9 cellular contexts compared by ENCODE assay signal in genomic region chr2:166373951-166374350, GRCh38. TPM values are rescaled to one million over a fixed set of nuclear protein-coding genes. Genes with fewer than 3 reads are reported as not detected.
DNase-seq lines count a peak whose midpoint lies in the region; ATAC-seq and TF ChIP-seq lines count a peak whose summit lies in the region.
"Had no signal": no experiment of that assay in that cellular context is flagged by ENCODE, and none has a peak within 500 bp of the region (broad histone marks: within the 10 kb centered on the region; RNA-seq: fewer than 3 reads in every experiment).

No MANE protein-coding gene starts in this region.

- BruUV-seq in Calu3 (replicated peaks; lab: Mats Ljungman, UMichigan) (no TSS peak), IMR-90 (replicated peaks; lab: Mats Ljungman, UMichigan) (no TSS peak)

- H3K9me3 ChIP-seq in IMR-90 (ENCODE audit: control insufficient read depth, insufficient read depth, low read length) (no peaks in the 10 kb centered on the region), psoas muscle (no peaks in the 10 kb centered on the region), left ventricle myocardium inferior (replicated peaks) (no peaks in the 10 kb centered on the region)

- no peak for TF ChIP-seq RAD21 in IMR-90 (IDR thresholded peaks at IDR 0.05; ENCODE audit: low read length)

- no peak overlapping the region for H2AFZ ChIP-seq in IMR-90 (replicated peaks; ENCODE audit: low read length, poor library complexity)

- ATAC-seq in IMR-90 (ENCODE audit: low read depth) (no peak), HG02759 (IDR thresholded peaks at IDR 0.05; ENCODE audit: unreplicated experiment) (no peak), Right ventricle myocardium superior (ENCODE audit: poor library complexity) (no peak), psoas muscle (no peak)

- no peak for TF ChIP-seq POLR2A in IMR-90 (IDR thresholded peaks at IDR 0.05; ENCODE audit: low read depth, low read length)

- no peak overlapping the region for H2AK9ac ChIP-seq in IMR-90 (replicated peaks; ENCODE audit: low read depth, low read length, poor library complexity)

- no peaks in the 10 kb centered on the region for H3K27me3 Mint-ChIP-seq in Calu3 (ENCODE audit: unreplicated experiment)

- dilution Hi-C loops in IMR-90 (cut with HindIII; ENCODE audit: low sequenced_read_pairs, unreplicated experiment) = no loop called here

- H3K4me2 ChIP-seq in IMR-90 (ENCODE audit: low read depth, low read length) = peak overlapping the region; percentile 33; the same call in 1 of the 2 replicates

- intact Hi-C loops in Calu3 (cut with micrococcal nuclease; ENCODE audit: unreplicated experiment) (no loop called here), IMR-90 (cut with micrococcal nuclease) (loop anchor here (5.0 kb wide), 1 partner anchor 82 kb away; no protein-coding TSS in a partner anchor), Right ventricle myocardium superior (cut with DNase I) (no loop called here), psoas muscle (cut with DNase I) (no loop called here), left ventricle myocardium inferior (cut with micrococcal nuclease) (no loop called here)

- no peak overlapping the region for H3K4ac ChIP-seq in IMR-90 (ENCODE audit: low read depth, low read length)

- peak; percentile 6 for DNase-seq in Calu3
- DNase-seq in IMR-90 = peak; percentile 95
- DNase-seq in RWPE1 (ENCODE audit: low spot score) = peak; percentile 80
- DNase-seq in glomerular visceral epithelial cell (ENCODE audit: extremely low spot score) = peak; percentile 87
- no peak for DNase-seq in Right ventricle myocardium superior
- DNase-seq in psoas muscle = no peak
- no peak for DNase-seq in left ventricle myocardium inferior

- no peak overlapping the region for H3K56ac ChIP-seq in IMR-90 (ENCODE audit: extremely low read depth, insufficient read depth, low read length)

- H3K27ac ChIP-seq in IMR-90 (ENCODE audit: insufficient read depth, low read length) (no peak overlapping the region), RWPE1 (no peak overlapping the region), psoas muscle (no peak overlapping the region), left ventricle myocardium inferior (replicated peaks) (no peak overlapping the region)

- H3K27me3 ChIP-seq in IMR-90 (ENCODE audit: control insufficient read depth, insufficient read depth, low read length) (no peaks in the 10 kb centered on the region), psoas muscle (ENCODE audit: insufficient read depth in 3 of 3, low read length in 2 of 3) (no peaks in the 10 kb centered on the region), left ventricle myocardium inferior (ENCODE audit: low read depth) (peaks cover 14% of the 10 kb centered on the region)

- no peaks in the 10 kb centered on the region for H3K4me1 Mint-ChIP-seq in Calu3 (ENCODE audit: low read depth, unreplicated experiment)

- H4K91ac ChIP-seq in IMR-90 (ENCODE audit: insufficient read depth, low read depth, low read length) = no peak overlapping the region

- H3K4me3 ChIP-seq in IMR-90 (ENCODE audit: insufficient read depth, low read depth, low read length) (peak overlapping the region; percentile 0; the same call in 1 of the 2 replicates), psoas muscle (no peak overlapping the region), left ventricle myocardium inferior (no peak overlapping the region)

- H3K4me1 ChIP-seq in IMR-90 (ENCODE audit: control insufficient read depth, insufficient read depth, low read length) (peaks cover 7% of the 10 kb centered on the region), psoas muscle (peaks cover 9% of the 10 kb centered on the region), left ventricle myocardium inferior (peaks cover 20% of the 10 kb centered on the region)

- CTCF ChIA-PET in Calu3 (lab: Charles Lee) (no interaction called here), IMR-90 (lab: Yijun Ruan, JAX) (interaction anchor here (0.6 kb wide), 1 partner anchor 219 kb away, joined by 4 read pairs; no protein-coding TSS in a partner anchor), RWPE1 (lab: Yijun Ruan, JAX) (interaction anchor here (0.7 kb wide), 1 partner anchor 1195 kb away, joined by 3 read pairs; no protein-coding TSS in a partner anchor)

- H3K79me1 ChIP-seq in IMR-90 (ENCODE audit: low read depth in 1 of 2, low read length in 2 of 2) = peaks cover 7 to 28% of the 10 kb centered on the region in 2 experiments

- peaks cover 14% of the 10 kb centered on the region for H3K36me3 Mint-ChIP-seq in Calu3 (ENCODE audit: insufficient read depth, unreplicated experiment)

- TF ChIP-seq CTCF in Calu3 (IDR thresholded peaks at IDR 0.05; ENCODE audit: unreplicated experiment) = no peak
- TF ChIP-seq CTCF in IMR-90 (conservative IDR thresholded peaks at IDR 0.05; ENCODE audit: low read depth, low read length) = no peak
- no peak for TF ChIP-seq CTCF in RWPE1 (conservative IDR thresholded peaks at IDR 0.05; ENCODE audit: low read depth)
- TF ChIP-seq CTCF in psoas muscle (IDR thresholded peaks at IDR 0.05) = no peak
- TF ChIP-seq CTCF in left ventricle myocardium inferior (IDR thresholded peaks at IDR 0.05; ENCODE audit: borderline replicate concordance) = no peak

- H4K20me1 ChIP-seq in IMR-90 (ENCODE audit: insufficient read depth, low read length) = no peaks in the 10 kb centered on the region

- in situ Hi-C loops in IMR-90 (cut with MboI; ENCODE audit: low sequenced_read_pairs) = no loop called here

- H2BK5ac ChIP-seq in IMR-90 (ENCODE audit: low read depth, low read length, poor library complexity, severe bottlenecking) = peak overlapping the region; percentile 65

- H4K8ac ChIP-seq in IMR-90 (ENCODE audit: low read depth in 2 of 2, low read length in 2 of 2) = no peak overlapping the region

- POLR2A ChIA-PET in IMR-90 (lab: Charles Lee; ENCODE audit: unreplicated experiment) = no interaction called here
- POLR2A ChIA-PET in RWPE1 (lab: Yijun Ruan, JAX; ENCODE audit: low non-redundant PET) = no interaction called here

- H3K27ac Mint-ChIP-seq in Calu3 (ENCODE audit: unreplicated experiment) = no peak overlapping the region

- no peak overlapping the region for H2BK120ac ChIP-seq in IMR-90 (ENCODE audit: low read depth, low read length)

- H2BK20ac ChIP-seq in IMR-90 (ENCODE audit: low read depth, low read length) = no peak overlapping the region

- H3K23ac ChIP-seq in IMR-90 (ENCODE audit: low read depth, low read length) = no peak overlapping the region

- no peak overlapping the region for H3K14ac ChIP-seq in IMR-90 (replicated peaks; ENCODE audit: low read depth, low read length)

- no peak overlapping the region for H3K9ac ChIP-seq in IMR-90 (ENCODE audit: low read depth, low read length)

- no peak overlapping the region for H3K18ac ChIP-seq in IMR-90 (ENCODE audit: low read depth, low read length)

- no peaks in the 10 kb centered on the region; the same call in 1 of the 2 replicates for H3K9me1 ChIP-seq in IMR-90 (ENCODE audit: insufficient read depth, low read length)

- H3K36me3 ChIP-seq in IMR-90 (ENCODE audit: control insufficient read depth, insufficient read depth, low read length) = no peaks in the 10 kb centered on the region
- no peaks in the 10 kb centered on the region for H3K36me3 ChIP-seq in psoas muscle (ENCODE audit: insufficient read depth in 1 of 2, low read depth in 1 of 2)
- H3K36me3 ChIP-seq in left ventricle myocardium inferior = no peaks in the 10 kb centered on the region

- H2BK15ac ChIP-seq in IMR-90 (ENCODE audit: low read depth, low read length) = no peak overlapping the region

- H2AK5ac ChIP-seq in IMR-90 (ENCODE audit: low read depth, low read length) = no peak overlapping the region

- H4K5ac ChIP-seq in IMR-90 (ENCODE audit: low read depth, low read length) = no peak overlapping the region

- H3K9me3 Mint-ChIP-seq in Calu3 (ENCODE audit: low read depth, unreplicated experiment) = no peaks in the 10 kb centered on the region
- H3K9me3 Mint-ChIP-seq: central memory CD8-positive, alpha-beta T cell had no signal

- no peak overlapping the region for H3K4me3 Mint-ChIP-seq in Calu3 (ENCODE audit: low read depth, unreplicated experiment)
- H3K4me3 Mint-ChIP-seq: central memory CD8-positive, alpha-beta T cell had no signal

TF ChIP-seq in IMR-90, 13 proteins besides CTCF, POLR2A, EP300 and RAD21 (continues in another document):
- TF ChIP-seq ELK1 (IDR thresholded peaks at IDR 0.05; ENCODE audit: borderline replicate concordance, low read depth, low read length) (no peak), MXI1 (IDR thresholded peaks at IDR 0.05; ENCODE audit: borderline replicate concordance, low read depth, low read length) (no peak), RCOR1 (IDR thresholded peaks at IDR 0.05; ENCODE audit: insufficient replicate concordance, low read length) (no peak), MAZ (IDR thresholded peaks at IDR 0.05; ENCODE audit: borderline replicate concordance, low read depth, low read length) (no peak), CHD1 (IDR thresholded peaks at IDR 0.05; ENCODE audit: low read depth, low read length) (no peak), FOS (IDR thresholded peaks at IDR 0.05; ENCODE audit: low read depth, low read length) (no peak), CEBPB (IDR thresholded peaks at IDR 0.05; ENCODE audit: low read depth, low read length) (no peak), USF2 (IDR thresholded peaks at IDR 0.05; ENCODE audit: low read depth, low read length) (no peak), RFX5 (IDR thresholded peaks at IDR 0.05; ENCODE audit: low read depth, low read length) (no peak)

RNA-seq across cellular contexts. Expression of gene SCN9A, which starts 1.8 kb away (rescaled TPM):
- total RNA-seq in Calu3 (2022) (6.1 and 8.5 TPM in 2 replicates), IMR-90 (2012; rRNA removed) (135 and 179 TPM in 2 replicates), Right ventricle myocardium superior (2.2 TPM), psoas muscle (1 to 10 TPM in 1 of 4 donors, under 1 TPM in 3; 0.34 to 1.1 (median 0.41) TPM), left ventricle myocardium inferior (1.4 TPM)
- polyA plus RNA-seq in IMR-90 (2012; rRNA removed) (33.7 and 40.1 TPM in 2 replicates), psoas muscle (under 1 TPM; 0.06 to 0.10 (median 0.08) TPM)
- polyA plus RNA-seq in IMR-90 (2012; cell fraction: cytosol; rRNA removed) = 8.0 and 18.0 TPM in 2 replicates
- polyA plus RNA-seq in IMR-90 (2012; cell fraction: nucleus; rRNA removed; ENCODE audit: low replicate concordance) = 10.6 and 92.5 TPM in 2 replicates

Comparison
In these comparisons a context has a peak if more than half of its experiments do, and no peak if none do; other contexts are left out.
1. DNase-seq: peak in Calu3 (single experiment), IMR-90 (single experiment), RWPE1 (single experiment) and glomerular visceral epithelial cell (single experiment); none in Right ventricle myocardium superior (single experiment), psoas muscle (0 of 2) and left ventricle myocardium inferior (single experiment).
2. RNA of gene SCN9A, which starts 1.8 kb away (total RNA-seq): 135 to 179 TPM in IMR-90; 6.1 to 8.5 TPM in Calu3, 2.2 TPM in Right ventricle myocardium superior (single experiment), 1.4 TPM in left ventricle myocardium inferior (single experiment) and 0.34 to 1.1 TPM in psoas muscle; every median in the first group is over 10 times any median in the second.